14 cellular contexts compared by ENCODE assay signal in the genomic region with DNA sequence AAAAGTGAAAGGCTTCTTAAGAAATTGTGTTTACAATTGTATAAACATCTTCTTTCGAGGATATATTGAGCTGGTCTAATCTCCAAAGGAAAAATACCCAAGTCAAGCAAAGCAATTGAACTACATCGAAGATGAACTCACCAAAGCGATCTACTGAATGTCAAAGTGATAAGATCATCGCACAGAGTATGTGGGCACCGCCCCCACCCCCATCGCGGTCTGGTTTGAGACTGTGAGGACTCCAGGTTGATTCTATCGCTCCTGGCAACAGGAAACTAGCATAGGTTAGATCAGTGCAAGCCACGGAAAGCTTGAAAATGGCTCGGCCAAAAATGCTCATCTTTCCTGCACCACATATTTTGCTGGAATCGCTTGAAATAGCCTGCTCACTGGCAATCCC.
A peak's percentile ranks its signal among the peaks of the same experiment; 100 is the strongest.
DNase-seq lines count a peak whose midpoint lies in the region; ATAC-seq and TF ChIP-seq lines count a peak whose summit lies in the region.
"Had no signal": no experiment of that assay in that cellular context is flagged by ENCODE, and none has a peak within 500 bp of the region (broad histone marks: within the 10 kb centered on the region; RNA-seq: fewer than 3 reads in every experiment).

No MANE protein-coding gene starts in this region.

- H3K9me3 Mint-ChIP-seq in CD8-positive, alpha-beta T cell: no peaks in the 10 kb centered on the region
- H3K9me3 Mint-ChIP-seq in activated CD4-positive, alpha-beta memory T cell treated with anti-CD3 and anti-CD28 coated beads, Interleukin-2, amount 10 ng/mL, durations not matched to agents 7 days and 5 days: no peaks in the 10 kb centered on the region
- no peaks in the 10 kb centered on the region for H3K9me3 Mint-ChIP-seq in activated naive CD4-positive, alpha-beta T cell treated with anti-CD3 and anti-CD28 coated beads, Interleukin-2, amount 50 U/mL, for 24 hours

- peak; percentile 79 for ATAC-seq in CD8-positive, alpha-beta T cell
- ATAC-seq in heart left ventricle: no peak
- ATAC-seq in psoas muscle: no peak
- no peak for ATAC-seq in GM21717 (IDR thresholded peaks at IDR 0.05; ENCODE audit: unreplicated experiment)
- ATAC-seq in left cardiac atrium: no peak
- ATAC-seq: foreskin keratinocyte had no signal

- peaks cover 25% of the 10 kb centered on the region for H3K4me1 Mint-ChIP-seq in CD8-positive, alpha-beta T cell (ENCODE audit: low read depth)
- H3K4me1 Mint-ChIP-seq in activated CD4-positive, alpha-beta memory T cell treated with anti-CD3 and anti-CD28 coated beads, Interleukin-2, amount 10 ng/mL, durations not matched to agents 7 days and 5 days: peaks cover 10% of the 10 kb centered on the region
- H3K4me1 Mint-ChIP-seq in activated naive CD4-positive, alpha-beta T cell treated with anti-CD3 and anti-CD28 coated beads, Interleukin-2, amount 50 U/mL, for 24 hours: peaks cover 37% of the 10 kb centered on the region

- H3K27me3 ChIP-seq in CD8-positive, alpha-beta T cell (ENCODE audit: insufficient read depth, low read length): no peaks in the 10 kb centered on the region
- H3K27me3 ChIP-seq in heart left ventricle: peaks cover 0 to 10% (median 0%) of the 10 kb centered on the region in 9 donors
- peaks cover 0 to 15% (median 4%) of the 10 kb centered on the region in 3 donors for H3K27me3 ChIP-seq in psoas muscle (ENCODE audit: insufficient read depth in 3 of 3, low read length in 2 of 3)
- H3K27me3 ChIP-seq: neutrophil had no signal

- H3K36me3 Mint-ChIP-seq in CD8-positive, alpha-beta T cell: no peaks in the 10 kb centered on the region
- H3K36me3 Mint-ChIP-seq in activated CD4-positive, alpha-beta memory T cell treated with anti-CD3 and anti-CD28 coated beads, Interleukin-2, amount 10 ng/mL, durations not matched to agents 7 days and 5 days (ENCODE audit: low read depth): no peaks in the 10 kb centered on the region
- H3K36me3 Mint-ChIP-seq in activated naive CD4-positive, alpha-beta T cell treated with anti-CD3 and anti-CD28 coated beads, Interleukin-2, amount 50 U/mL, for 24 hours: peaks cover 3% of the 10 kb centered on the region

- peak in 5 of 7 experiments; percentile 32 to 70 (median 46) for DNase-seq in CD8-positive, alpha-beta T cell
- peak; percentile 61 for DNase-seq in activated CD4-positive, alpha-beta memory T cell treated with anti-CD3 and anti-CD28 coated beads, Interleukin-2, amount 10 ng/mL, durations not matched to agents 7 days and 5 days
- peak; percentile 61 to 75 for DNase-seq in stimulated activated CD4-positive, alpha-beta T cell treated with anti-CD3 and anti-CD28 coated beads, Interleukin-2, amount 100 ng/mL, for 24 hours
- DNase-seq in heart left ventricle: no peak
- DNase-seq in psoas muscle: no peak
- no peak for DNase-seq in left cardiac atrium
- DNase-seq: DMS79 treated with DMSO at 0.1 percent for 48 hours, foreskin keratinocyte, kidney glomerular epithelial cell, MV-4-11, Right ventricle myocardium superior had no signal

- peak overlapping the region; percentile 30 for H3K4me3 Mint-ChIP-seq in CD8-positive, alpha-beta T cell
- H3K4me3 Mint-ChIP-seq in activated CD4-positive, alpha-beta memory T cell treated with anti-CD3 and anti-CD28 coated beads, Interleukin-2, amount 10 ng/mL, durations not matched to agents 7 days and 5 days: no peak overlapping the region
- H3K4me3 Mint-ChIP-seq in activated naive CD4-positive, alpha-beta T cell treated with anti-CD3 and anti-CD28 coated beads, Interleukin-2, amount 50 U/mL, for 24 hours: peak overlapping the region; percentile 54

- H3K4me1 ChIP-seq in CD8-positive, alpha-beta T cell (ENCODE audit: insufficient read depth, low read length): peaks cover 20% of the 10 kb centered on the region
- peaks cover 0 to 11% (median 2%) of the 10 kb centered on the region in 12 donors for H3K4me1 ChIP-seq in heart left ventricle
- no peaks in the 10 kb centered on the region for H3K4me1 ChIP-seq in psoas muscle
- H3K4me1 ChIP-seq: foreskin keratinocyte had no signal

- H3K36me3 ChIP-seq in CD8-positive, alpha-beta T cell (ENCODE audit: insufficient read depth, low read length): no peaks in the 10 kb centered on the region
- no peaks in the 10 kb centered on the region for H3K36me3 ChIP-seq in heart left ventricle
- H3K36me3 ChIP-seq in psoas muscle (ENCODE audit: insufficient read depth in 1 of 2, low read depth in 1 of 2): no peaks in the 10 kb centered on the region

- intact Hi-C loops in CD8-positive, alpha-beta T cell (cut with DNase I, micrococcal nuclease): no loop called here
- intact Hi-C loops in heart left ventricle (cut with DNase I): no loop called here
- intact Hi-C loops in psoas muscle (cut with DNase I): no loop called here
- intact Hi-C loops in left cardiac atrium (cut with DNase I): no loop called here

- TF ChIP-seq POLR2A in heart left ventricle (IDR thresholded peaks at IDR 0.05): no peak

- no peak for TF ChIP-seq CTCF in CD8-positive, alpha-beta T cell (IDR thresholded peaks at IDR 0.05)
- no peak for TF ChIP-seq CTCF in heart left ventricle (IDR thresholded peaks at IDR 0.05)
- TF ChIP-seq CTCF in psoas muscle (IDR thresholded peaks at IDR 0.05): no peak

- WGBS in heart left ventricle, 4 donors: 81 to 92% (median 85%) methylated on average over 11 of the region's 11 CpGs
- WGBS in psoas muscle, 3 donors: 87 to 95% (median 91%) methylated on average over 11 of the region's 11 CpGs

- H3K27ac Mint-ChIP-seq in CD8-positive, alpha-beta T cell: no peak overlapping the region
- no peak overlapping the region for H3K27ac Mint-ChIP-seq in activated CD4-positive, alpha-beta memory T cell treated with anti-CD3 and anti-CD28 coated beads, Interleukin-2, amount 10 ng/mL, durations not matched to agents 7 days and 5 days
- H3K27ac Mint-ChIP-seq in activated naive CD4-positive, alpha-beta T cell treated with anti-CD3 and anti-CD28 coated beads, Interleukin-2, amount 50 U/mL, for 24 hours: no peak overlapping the region

- H3K27ac ChIP-seq in CD8-positive, alpha-beta T cell (ENCODE audit: low read depth, low read length): no peak overlapping the region
- H3K27ac ChIP-seq in heart left ventricle: no peak overlapping the region
- no peak overlapping the region for H3K27ac ChIP-seq in psoas muscle
- H3K27ac ChIP-seq: foreskin keratinocyte, neutrophil had no signal

- peaks cover 13% of the 10 kb centered on the region for H3K27me3 Mint-ChIP-seq in CD8-positive, alpha-beta T cell (ENCODE audit: low read depth)
- peaks cover 34% of the 10 kb centered on the region for H3K27me3 Mint-ChIP-seq in activated CD4-positive, alpha-beta memory T cell treated with anti-CD3 and anti-CD28 coated beads, Interleukin-2, amount 10 ng/mL, durations not matched to agents 7 days and 5 days
- H3K27me3 Mint-ChIP-seq in activated naive CD4-positive, alpha-beta T cell treated with anti-CD3 and anti-CD28 coated beads, Interleukin-2, amount 50 U/mL, for 24 hours: peaks cover 3% of the 10 kb centered on the region

- POLR2A ChIA-PET in CD8-positive, alpha-beta T cell (lab: Charles Lee): no interaction called here
- POLR2A ChIA-PET in activated CD4-positive, alpha-beta memory T cell treated with anti-CD3 and anti-CD28 coated beads, Interleukin-2, amount 10 ng/mL, durations not matched to agents 7 days and 5 days (lab: Charles Lee): no interaction called here

- no peak overlapping the region for H3K4me3 ChIP-seq in CD8-positive, alpha-beta T cell (ENCODE audit: low read depth, low read length)
- H3K4me3 ChIP-seq in heart left ventricle (no peak overlapping the region), psoas muscle (no peak overlapping the region)

- CTCF ChIA-PET in CD8-positive, alpha-beta T cell (lab: Charles Lee): interaction anchor here (1.0 to 9.5 kb wide), 3 partner anchors 10 to 35 kb away, joined by 3 to 71 read pairs (median 4); no protein-coding TSS in a partner anchor
- CTCF ChIA-PET in activated CD4-positive, alpha-beta memory T cell treated with anti-CD3 and anti-CD28 coated beads, Interleukin-2, amount 10 ng/mL, durations not matched to agents 7 days and 5 days (lab: Charles Lee): no interaction called here

- H3K9me3 ChIP-seq in CD8-positive, alpha-beta T cell (ENCODE audit: low read length): no peaks in the 10 kb centered on the region
- no peaks in the 10 kb centered on the region for H3K9me3 ChIP-seq in heart left ventricle
- H3K9me3 ChIP-seq in psoas muscle: no peaks in the 10 kb centered on the region
- H3K9me3 ChIP-seq: neutrophil had no signal

Comparison
In these comparisons a context has a peak if more than half of its experiments do, and no peak if none do; other contexts are left out.
1. DNase-seq: peak in CD8-positive, alpha-beta T cell (5 of 7), activated CD4-positive, alpha-beta memory T cell treated with anti-CD3 and anti-CD28 coated beads, Interleukin-2, amount 10 ng/mL, durations not matched to agents 7 days and 5 days (single experiment) and stimulated activated CD4-positive, alpha-beta T cell treated with anti-CD3 and anti-CD28 coated beads, Interleukin-2, amount 100 ng/mL, for 24 hours (2 of 2); none in heart left ventricle (0 of 5), psoas muscle (0 of 2) and left cardiac atrium (single experiment).